Comparison of ENCODE assay signal across 1 cellular context in the genomic region with DNA sequence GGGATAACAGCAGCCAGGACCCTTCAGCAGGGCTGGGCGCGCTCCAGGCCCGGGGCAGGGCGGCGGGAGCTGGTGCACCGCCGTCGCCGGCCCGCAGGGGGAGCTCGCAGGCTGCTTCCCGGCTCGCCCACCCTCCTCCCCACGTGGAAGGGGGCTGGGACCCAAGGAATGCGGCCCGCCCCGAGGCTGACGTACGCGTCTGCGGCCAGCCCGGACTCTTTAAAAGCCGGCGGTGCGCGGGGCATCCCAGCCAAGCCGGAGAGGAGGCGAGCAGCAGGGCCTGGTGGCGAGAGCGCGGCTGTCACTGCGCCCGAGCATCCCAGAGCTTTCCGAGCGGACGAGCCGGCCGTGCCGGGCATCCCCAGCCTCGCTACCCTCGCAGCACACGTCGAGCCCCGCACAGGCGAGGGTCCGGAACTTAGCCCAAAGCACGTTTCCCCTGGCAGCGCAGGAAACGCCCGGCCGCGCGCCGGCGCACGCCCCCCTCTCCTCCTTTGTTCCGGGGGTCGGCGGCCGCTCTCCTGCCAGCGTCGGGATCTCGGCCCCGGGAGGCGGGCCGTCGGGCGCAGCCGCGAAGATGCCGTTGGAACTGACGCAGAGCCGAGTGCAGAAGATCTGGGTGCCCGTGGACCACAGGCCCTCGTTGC.
TF ChIP-seq lines count a peak whose summit lies in the region.

A gene (plus strand): TSS at position 249 of the 647 bp plus-strand sequence. CDS start 329 bp downstream, at position 578.

TF ChIP-seq in HepG2, 621 proteins besides CTCF, POLR2A, EP300 and RAD21 (continued from another document and continues in another):
- TF ChIP-seq, protein P1, sequence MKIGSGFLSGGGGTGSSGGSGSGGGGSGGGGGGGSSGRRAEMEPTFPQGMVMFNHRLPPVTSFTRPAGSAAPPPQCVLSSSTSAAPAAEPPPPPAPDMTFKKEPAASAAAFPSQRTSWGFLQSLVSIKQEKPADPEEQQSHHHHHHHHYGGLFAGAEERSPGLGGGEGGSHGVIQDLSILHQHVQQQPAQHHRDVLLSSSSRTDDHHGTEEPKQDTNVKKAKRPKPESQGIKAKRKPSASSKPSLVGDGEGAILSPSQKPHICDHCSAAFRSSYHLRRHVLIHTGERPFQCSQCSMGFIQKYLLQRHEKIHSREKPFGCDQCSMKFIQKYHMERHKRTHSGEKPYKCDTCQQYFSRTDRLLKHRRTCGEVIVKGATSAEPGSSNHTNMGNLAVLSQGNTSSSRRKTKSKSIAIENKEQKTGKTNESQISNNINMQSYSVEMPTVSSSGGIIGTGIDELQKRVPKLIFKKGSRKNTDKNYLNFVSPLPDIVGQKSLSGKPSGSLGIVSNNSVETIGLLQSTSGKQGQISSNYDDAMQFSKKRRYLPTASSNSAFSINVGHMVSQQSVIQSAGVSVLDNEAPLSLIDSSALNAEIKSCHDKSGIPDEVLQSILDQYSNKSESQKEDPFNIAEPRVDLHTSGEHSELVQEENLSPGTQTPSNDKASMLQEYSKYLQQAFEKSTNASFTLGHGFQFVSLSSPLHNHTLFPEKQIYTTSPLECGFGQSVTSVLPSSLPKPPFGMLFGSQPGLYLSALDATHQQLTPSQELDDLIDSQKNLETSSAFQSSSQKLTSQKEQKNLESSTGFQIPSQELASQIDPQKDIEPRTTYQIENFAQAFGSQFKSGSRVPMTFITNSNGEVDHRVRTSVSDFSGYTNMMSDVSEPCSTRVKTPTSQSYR (CRISPR knock-in tag; IDR thresholded peaks at IDR 0.05; ENCODE audit: borderline replicate concordance) = peak; percentile 45; the same call in 1 of the 2 replicates
- no peak for TF ChIP-seq ZNF383 (CRISPR knock-in tag; IDR thresholded peaks at IDR 0.05; ENCODE audit: borderline replicate concordance)
- TF ChIP-seq ELF1 (CRISPR knock-in tag; IDR thresholded peaks at IDR 0.05) = no peak; the same call in 1 of the 2 replicates
- TF ChIP-seq KMT2A (CRISPR knock-in tag; IDR thresholded peaks at IDR 0.05) = peak; percentile 30; the same call in 1 of the 2 replicates
- no peak for TF ChIP-seq AGO1 (IDR thresholded peaks at IDR 0.05; ENCODE audit: low read depth, low read length, poor library complexity, severe bottlenecking)
- TF ChIP-seq GATAD1 (CRISPR knock-in tag; IDR thresholded peaks at IDR 0.05) = peak; percentile 43
- peak; percentile 38; the same call in 1 of the 2 replicates for TF ChIP-seq SALL2 (CRISPR knock-in tag; IDR thresholded peaks at IDR 0.05)
- peak; percentile 52; the same call in 1 of the 2 replicates for TF ChIP-seq FOSL2 (CRISPR knock-in tag; IDR thresholded peaks at IDR 0.05)
- TF ChIP-seq RARG (CRISPR knock-in tag; IDR thresholded peaks at IDR 0.05; ENCODE audit: low read depth) = no peak
- peak; percentile 34; the same call in 1 of the 2 replicates for TF ChIP-seq MIXL1 (CRISPR knock-in tag; IDR thresholded peaks at IDR 0.05)
- TF ChIP-seq, protein P2, sequence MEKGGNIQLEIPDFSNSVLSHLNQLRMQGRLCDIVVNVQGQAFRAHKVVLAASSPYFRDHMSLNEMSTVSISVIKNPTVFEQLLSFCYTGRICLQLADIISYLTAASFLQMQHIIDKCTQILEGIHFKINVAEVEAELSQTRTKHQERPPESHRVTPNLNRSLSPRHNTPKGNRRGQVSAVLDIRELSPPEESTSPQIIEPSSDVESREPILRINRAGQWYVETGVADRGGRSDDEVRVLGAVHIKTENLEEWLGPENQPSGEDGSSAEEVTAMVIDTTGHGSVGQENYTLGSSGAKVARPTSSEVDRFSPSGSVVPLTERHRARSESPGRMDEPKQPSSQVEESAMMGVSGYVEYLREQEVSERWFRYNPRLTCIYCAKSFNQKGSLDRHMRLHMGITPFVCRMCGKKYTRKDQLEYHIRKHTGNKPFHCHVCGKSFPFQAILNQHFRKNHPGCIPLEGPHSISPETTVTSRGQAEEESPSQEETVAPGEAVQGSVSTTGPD (CRISPR knock-in tag; IDR thresholded peaks at IDR 0.05) = no peak
- no peak; the same call in 1 of the 2 replicates for TF ChIP-seq ISX (CRISPR knock-in tag; conservative IDR thresholded peaks at IDR 0.05)
- TF ChIP-seq, protein P3, sequence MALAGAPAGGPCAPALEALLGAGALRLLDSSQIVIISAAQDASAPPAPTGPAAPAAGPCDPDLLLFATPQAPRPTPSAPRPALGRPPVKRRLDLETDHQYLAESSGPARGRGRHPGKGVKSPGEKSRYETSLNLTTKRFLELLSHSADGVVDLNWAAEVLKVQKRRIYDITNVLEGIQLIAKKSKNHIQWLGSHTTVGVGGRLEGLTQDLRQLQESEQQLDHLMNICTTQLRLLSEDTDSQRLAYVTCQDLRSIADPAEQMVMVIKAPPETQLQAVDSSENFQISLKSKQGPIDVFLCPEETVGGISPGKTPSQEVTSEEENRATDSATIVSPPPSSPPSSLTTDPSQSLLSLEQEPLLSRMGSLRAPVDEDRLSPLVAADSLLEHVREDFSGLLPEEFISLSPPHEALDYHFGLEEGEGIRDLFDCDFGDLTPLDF (CRISPR knock-in tag; IDR thresholded peaks at IDR 0.05) = no peak
- peak; percentile 93 for TF ChIP-seq TGIF2 (CRISPR knock-in tag; IDR thresholded peaks at IDR 0.05)
- peak; percentile 69 for TF ChIP-seq ZIK1 (CRISPR knock-in tag; IDR thresholded peaks at IDR 0.05; ENCODE audit: borderline replicate concordance, low read depth)
- no peak for TF ChIP-seq ZNF549 (CRISPR knock-in tag; IDR thresholded peaks at IDR 0.05)
- TF ChIP-seq, protein P4, sequence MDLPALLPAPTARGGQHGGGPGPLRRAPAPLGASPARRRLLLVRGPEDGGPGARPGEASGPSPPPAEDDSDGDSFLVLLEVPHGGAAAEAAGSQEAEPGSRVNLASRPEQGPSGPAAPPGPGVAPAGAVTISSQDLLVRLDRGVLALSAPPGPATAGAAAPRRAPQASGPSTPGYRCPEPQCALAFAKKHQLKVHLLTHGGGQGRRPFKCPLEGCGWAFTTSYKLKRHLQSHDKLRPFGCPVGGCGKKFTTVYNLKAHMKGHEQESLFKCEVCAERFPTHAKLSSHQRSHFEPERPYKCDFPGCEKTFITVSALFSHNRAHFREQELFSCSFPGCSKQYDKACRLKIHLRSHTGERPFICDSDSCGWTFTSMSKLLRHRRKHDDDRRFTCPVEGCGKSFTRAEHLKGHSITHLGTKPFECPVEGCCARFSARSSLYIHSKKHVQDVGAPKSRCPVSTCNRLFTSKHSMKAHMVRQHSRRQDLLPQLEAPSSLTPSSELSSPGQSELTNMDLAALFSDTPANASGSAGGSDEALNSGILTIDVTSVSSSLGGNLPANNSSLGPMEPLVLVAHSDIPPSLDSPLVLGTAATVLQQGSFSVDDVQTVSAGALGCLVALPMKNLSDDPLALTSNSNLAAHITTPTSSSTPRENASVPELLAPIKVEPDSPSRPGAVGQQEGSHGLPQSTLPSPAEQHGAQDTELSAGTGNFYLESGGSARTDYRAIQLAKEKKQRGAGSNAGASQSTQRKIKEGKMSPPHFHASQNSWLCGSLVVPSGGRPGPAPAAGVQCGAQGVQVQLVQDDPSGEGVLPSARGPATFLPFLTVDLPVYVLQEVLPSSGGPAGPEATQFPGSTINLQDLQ (CRISPR knock-in tag; IDR thresholded peaks at IDR 0.05) = no peak; the same call in 1 of the 2 replicates
- TF ChIP-seq ZNF136 (CRISPR knock-in tag; IDR thresholded peaks at IDR 0.05; ENCODE audit: low read depth) = no peak; the same call in 1 of the 2 replicates
- peak; percentile 89; the same call in 1 of the 2 replicates for TF ChIP-seq ZNF253 (CRISPR knock-in tag; IDR thresholded peaks at IDR 0.05; ENCODE audit: borderline replicate concordance)
- TF ChIP-seq ZNF225 (CRISPR knock-in tag; IDR thresholded peaks at IDR 0.05) = peak; percentile 35; the same call in 1 of the 2 replicates
- TF ChIP-seq ZNF577 (CRISPR knock-in tag; IDR thresholded peaks at IDR 0.05; ENCODE audit: borderline replicate concordance, low read depth) = no peak
- TF ChIP-seq ADNP (CRISPR knock-in tag; IDR thresholded peaks at IDR 0.05) = no peak
- TF ChIP-seq, protein P5, sequence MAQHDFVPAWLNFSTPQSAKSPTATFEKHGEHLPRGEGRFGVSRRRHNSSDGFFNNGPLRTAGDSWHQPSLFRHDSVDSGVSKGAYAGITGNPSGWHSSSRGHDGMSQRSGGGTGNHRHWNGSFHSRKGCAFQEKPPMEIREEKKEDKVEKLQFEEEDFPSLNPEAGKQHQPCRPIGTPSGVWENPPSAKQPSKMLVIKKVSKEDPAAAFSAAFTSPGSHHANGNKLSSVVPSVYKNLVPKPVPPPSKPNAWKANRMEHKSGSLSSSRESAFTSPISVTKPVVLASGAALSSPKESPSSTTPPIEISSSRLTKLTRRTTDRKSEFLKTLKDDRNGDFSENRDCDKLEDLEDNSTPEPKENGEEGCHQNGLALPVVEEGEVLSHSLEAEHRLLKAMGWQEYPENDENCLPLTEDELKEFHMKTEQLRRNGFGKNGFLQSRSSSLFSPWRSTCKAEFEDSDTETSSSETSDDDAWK (CRISPR knock-in tag; IDR thresholded peaks at IDR 0.05) = no peak
- peak; percentile 54; the same call in 1 of the 2 replicates for TF ChIP-seq ATF1 (CRISPR knock-in tag; IDR thresholded peaks at IDR 0.05)
- peak; percentile 79; the same call in 1 of the 2 replicates for TF ChIP-seq ZNF230 (CRISPR knock-in tag; IDR thresholded peaks at IDR 0.05)
- peak; percentile 54 for TF ChIP-seq YY1 (IDR thresholded peaks at IDR 0.05; ENCODE audit: insufficient read depth, insufficient replicate concordance, low read depth, low read length)
- TF ChIP-seq, protein P6, sequence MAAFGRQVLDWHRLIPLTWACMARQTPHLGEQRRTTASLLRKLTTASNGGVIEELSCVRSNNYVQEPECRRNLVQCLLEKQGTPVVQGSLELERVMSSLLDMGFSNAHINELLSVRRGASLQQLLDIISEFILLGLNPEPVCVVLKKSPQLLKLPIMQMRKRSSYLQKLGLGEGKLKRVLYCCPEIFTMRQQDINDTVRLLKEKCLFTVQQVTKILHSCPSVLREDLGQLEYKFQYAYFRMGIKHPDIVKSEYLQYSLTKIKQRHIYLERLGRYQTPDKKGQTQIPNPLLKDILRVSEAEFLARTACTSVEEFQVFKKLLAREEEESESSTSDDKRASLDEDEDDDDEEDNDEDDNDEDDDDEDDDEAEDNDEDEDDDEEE (CRISPR knock-in tag; IDR thresholded peaks at IDR 0.05) = peak; percentile 83; the same call in 1 of the 2 replicates
- TF ChIP-seq MED8 (CRISPR knock-in tag; IDR thresholded peaks at IDR 0.05; ENCODE audit: insufficient replicate concordance) = no peak
- TF ChIP-seq, protein P7, sequence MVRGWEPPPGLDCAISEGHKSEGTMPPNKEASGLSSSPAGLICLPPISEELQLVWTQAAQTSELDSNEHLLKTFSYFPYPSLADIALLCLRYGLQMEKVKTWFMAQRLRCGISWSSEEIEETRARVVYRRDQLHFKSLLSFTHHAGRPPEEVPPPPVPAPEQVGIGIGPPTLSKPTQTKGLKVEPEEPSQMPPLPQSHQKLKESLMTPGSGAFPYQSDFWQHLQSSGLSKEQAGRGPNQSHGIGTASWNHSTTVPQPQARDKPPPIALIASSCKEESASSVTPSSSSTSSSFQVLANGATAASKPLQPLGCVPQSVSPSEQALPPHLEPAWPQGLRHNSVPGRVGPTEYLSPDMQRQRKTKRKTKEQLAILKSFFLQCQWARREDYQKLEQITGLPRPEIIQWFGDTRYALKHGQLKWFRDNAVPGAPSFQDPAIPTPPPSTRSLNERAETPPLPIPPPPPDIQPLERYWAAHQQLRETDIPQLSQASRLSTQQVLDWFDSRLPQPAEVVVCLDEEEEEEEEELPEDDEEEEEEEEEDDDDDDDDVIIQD (CRISPR knock-in tag; IDR thresholded peaks at IDR 0.05; ENCODE audit: low read depth) = no peak
- peak; percentile 63 for TF ChIP-seq POGZ (CRISPR knock-in tag; IDR thresholded peaks at IDR 0.05)
- TF ChIP-seq NR2F1 (CRISPR knock-in tag; IDR thresholded peaks at IDR 0.05) = no peak
- no peak for TF ChIP-seq ZNF550 (CRISPR knock-in tag; IDR thresholded peaks at IDR 0.05; ENCODE audit: borderline replicate concordance)
- no peak for TF ChIP-seq HHEX (CRISPR knock-in tag; IDR thresholded peaks at IDR 0.05)
- peak; percentile 47; the same call in 1 of the 2 replicates for TF ChIP-seq ZNF30 (CRISPR knock-in tag; IDR thresholded peaks at IDR 0.05)
- TF ChIP-seq MBD4 (IDR thresholded peaks at IDR 0.05; ENCODE audit: borderline replicate concordance, low read length) = no peak
- TF ChIP-seq RFX5 (IDR thresholded peaks at IDR 0.05; ENCODE audit: low read depth, low read length) = no peak
- TF ChIP-seq ZBTB3 (CRISPR knock-in tag; IDR thresholded peaks at IDR 0.05; ENCODE audit: borderline replicate concordance, low read depth) = no peak
- TF ChIP-seq, protein P8, sequence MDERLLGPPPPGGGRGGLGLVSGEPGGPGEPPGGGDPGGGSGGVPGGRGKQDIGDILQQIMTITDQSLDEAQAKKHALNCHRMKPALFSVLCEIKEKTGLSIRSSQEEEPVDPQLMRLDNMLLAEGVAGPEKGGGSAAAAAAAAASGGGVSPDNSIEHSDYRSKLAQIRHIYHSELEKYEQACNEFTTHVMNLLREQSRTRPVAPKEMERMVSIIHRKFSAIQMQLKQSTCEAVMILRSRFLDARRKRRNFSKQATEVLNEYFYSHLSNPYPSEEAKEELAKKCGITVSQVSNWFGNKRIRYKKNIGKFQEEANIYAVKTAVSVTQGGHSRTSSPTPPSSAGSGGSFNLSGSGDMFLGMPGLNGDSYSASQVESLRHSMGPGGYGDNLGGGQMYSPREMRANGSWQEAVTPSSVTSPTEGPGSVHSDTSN (CRISPR knock-in tag; IDR thresholded peaks at IDR 0.05) = no peak
- TF ChIP-seq ZNF724P (CRISPR knock-in tag; IDR thresholded peaks at IDR 0.05; ENCODE audit: borderline replicate concordance) = peak; percentile 89; the same call in 1 of the 2 replicates
- TF ChIP-seq, protein P9, sequence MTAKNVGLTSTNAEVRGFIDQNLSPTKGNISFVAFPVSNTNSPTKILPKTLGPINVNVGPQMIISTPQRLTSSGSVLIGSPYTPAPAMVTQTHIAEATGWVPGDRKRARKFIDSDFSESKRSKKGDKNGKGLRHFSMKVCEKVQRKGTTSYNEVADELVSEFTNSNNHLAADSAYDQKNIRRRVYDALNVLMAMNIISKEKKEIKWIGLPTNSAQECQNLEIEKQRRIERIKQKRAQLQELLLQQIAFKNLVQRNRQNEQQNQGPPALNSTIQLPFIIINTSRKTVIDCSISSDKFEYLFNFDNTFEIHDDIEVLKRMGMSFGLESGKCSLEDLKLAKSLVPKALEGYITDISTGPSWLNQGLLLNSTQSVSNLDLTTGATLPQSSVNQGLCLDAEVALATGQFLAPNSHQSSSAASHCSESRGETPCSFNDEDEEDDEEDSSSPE (CRISPR knock-in tag; IDR thresholded peaks at IDR 0.05) = peak; percentile 93
- peak; percentile 94 for TF ChIP-seq MXI1 (IDR thresholded peaks at IDR 0.05; ENCODE audit: borderline replicate concordance, low read depth, low read length)
- TF ChIP-seq, protein P10, sequence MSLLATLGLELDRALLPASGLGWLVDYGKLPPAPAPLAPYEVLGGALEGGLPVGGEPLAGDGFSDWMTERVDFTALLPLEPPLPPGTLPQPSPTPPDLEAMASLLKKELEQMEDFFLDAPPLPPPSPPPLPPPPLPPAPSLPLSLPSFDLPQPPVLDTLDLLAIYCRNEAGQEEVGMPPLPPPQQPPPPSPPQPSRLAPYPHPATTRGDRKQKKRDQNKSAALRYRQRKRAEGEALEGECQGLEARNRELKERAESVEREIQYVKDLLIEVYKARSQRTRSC (CRISPR knock-in tag; IDR thresholded peaks at IDR 0.05; ENCODE audit: low read depth) = peak; percentile 12; the same call in 1 of the 2 replicates
- TF ChIP-seq, protein P11, sequence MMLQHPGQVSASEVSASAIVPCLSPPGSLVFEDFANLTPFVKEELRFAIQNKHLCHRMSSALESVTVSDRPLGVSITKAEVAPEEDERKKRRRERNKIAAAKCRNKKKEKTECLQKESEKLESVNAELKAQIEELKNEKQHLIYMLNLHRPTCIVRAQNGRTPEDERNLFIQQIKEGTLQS (CRISPR knock-in tag; IDR thresholded peaks at IDR 0.05) = no peak
- no peak; the same call in 1 of the 2 replicates for TF ChIP-seq ZNF816 (CRISPR knock-in tag; IDR thresholded peaks at IDR 0.05; ENCODE audit: borderline replicate concordance)
- peak; percentile 71; the same call in 1 of the 2 replicates for TF ChIP-seq HOXA5 (CRISPR knock-in tag; IDR thresholded peaks at IDR 0.05)
- TF ChIP-seq HNRNPH1 (optimal IDR thresholded peaks at IDR 0.05; ENCODE audit: low read depth, low read length) = no peak
